8 cellular contexts compared by ENCODE assay signal in the genomic region with DNA sequence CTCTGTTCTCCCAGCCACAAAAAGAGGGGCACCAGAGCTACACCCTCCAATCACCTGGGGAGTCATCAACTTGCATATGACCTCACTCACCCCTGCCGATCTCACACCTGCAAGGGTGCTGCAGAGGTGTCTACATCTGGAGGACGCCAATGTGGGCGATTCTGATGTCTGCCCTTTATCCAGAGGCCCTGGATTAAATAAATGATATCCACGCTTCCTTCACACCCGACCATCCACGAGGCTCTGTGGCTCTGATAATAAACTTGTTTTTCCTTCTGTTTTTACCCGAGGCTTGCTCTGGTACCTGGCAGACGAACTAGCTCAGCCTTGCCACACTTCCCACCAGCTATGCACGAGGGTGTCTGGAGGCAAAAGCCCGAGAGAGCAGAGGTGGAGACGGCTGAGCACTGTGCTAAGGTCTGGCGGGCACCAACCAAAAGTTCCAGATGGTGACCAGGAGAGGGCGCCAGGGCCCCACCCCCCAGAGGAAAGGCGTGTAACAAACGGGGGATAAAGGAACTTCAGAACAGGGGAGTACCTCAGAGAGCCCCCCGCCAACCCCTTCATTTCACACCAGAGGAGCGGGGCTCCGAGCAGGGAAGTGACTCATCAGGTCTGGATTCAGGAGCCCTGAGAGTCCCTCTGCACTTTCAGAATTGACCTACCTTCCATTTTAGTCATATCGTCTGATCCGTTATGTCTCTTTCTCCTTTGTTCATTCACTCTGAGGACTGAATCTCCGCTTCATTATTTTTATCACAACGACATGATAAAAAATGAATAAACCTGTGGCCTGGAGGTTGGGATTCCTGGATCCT. TPM values are rescaled to one million over a fixed set of nuclear protein-coding genes. Genes with fewer than 3 reads are reported as not detected.
DNase-seq lines count a peak whose midpoint lies in the region; ATAC-seq and TF ChIP-seq lines count a peak whose summit lies in the region.

No MANE protein-coding gene starts in this region.

- H3K4me2 ChIP-seq in neural cell (ENCODE audit: low read length), result no peak overlapping the region

- H3K9me2 ChIP-seq in neural cell (ENCODE audit: insufficient read depth, low read length), result no peaks in the 10 kb centered on the region

- TF ChIP-seq RAD21 in neural cell (conservative IDR thresholded peaks at IDR 0.05), result peak; percentile 89

- H3K36me3 ChIP-seq in esophagus muscularis mucosa (no peaks in the 10 kb centered on the region), neural cell (ENCODE audit: insufficient read depth, low read length) (peaks cover 17% of the 10 kb centered on the region)

- TF ChIP-seq CTCF in esophagus muscularis mucosa (IDR thresholded peaks at IDR 0.05) (peak; percentile 32 to 55 (median 39)), neural cell (IDR thresholded peaks at IDR 0.05; ENCODE audit: poor library complexity, severe bottlenecking) (peak; percentile 87)

- H2AFZ ChIP-seq in neural cell (ENCODE audit: low read depth, low read length), result no peak overlapping the region

- H3K4me1 ChIP-seq in esophagus muscularis mucosa, result no peaks in the 10 kb centered on the region

- DNase-seq in NCI-H446 (lab: John Stamatoyannopoulos, UW) (peak; percentile 7 to 51), NCI-H446 treated with DMSO at 0.1 percent for 48 hours (lab: John Stamatoyannopoulos, UW) (no peak), NCI-H69 (lab: John Stamatoyannopoulos, UW) (peak; percentile 58), esophagus muscularis mucosa (ENCODE audit: extremely low spot score) (no peak), ureter (ENCODE audit: low spot score) (no peak)
- DNase-seq in activated CD8-positive, alpha-beta memory T cell treated with anti-CD3 and anti-CD28 coated beads for 1 hour (ENCODE audit: extremely low read depth in 1 of 2, low read depth in 1 of 2), result peak; percentile 6 to 25

- TF ChIP-seq POLR2A in esophagus muscularis mucosa (IDR thresholded peaks at IDR 0.05; ENCODE audit: low read depth), result no peak

- no peaks in the 10 kb centered on the region for H3F3A ChIP-seq in neural cell (ENCODE audit: insufficient read depth, low read length, poor library complexity, severe bottlenecking)

- peak; percentile 78 for ATAC-seq in HG02798 (IDR thresholded peaks at IDR 0.05; ENCODE audit: poor library complexity, unreplicated experiment)

- H3K9ac ChIP-seq in neural cell (ENCODE audit: low read length), result no peak overlapping the region

- 35% methylated on average over 22 of the region's 22 CpGs for WGBS in esophagus muscularis mucosa

- H3K9me3 ChIP-seq in esophagus muscularis mucosa, result no peaks in the 10 kb centered on the region
- H3K9me3 ChIP-seq in neural cell (ENCODE audit: low read length), result no peaks in the 10 kb centered on the region

- no peak overlapping the region for H3K27ac ChIP-seq in esophagus muscularis mucosa (replicated peaks in 1 of 4)
- no peak overlapping the region for H3K27ac ChIP-seq in neural cell (ENCODE audit: low read length)

- no peaks in the 10 kb centered on the region for H4K20me1 ChIP-seq in neural cell (ENCODE audit: insufficient read depth)

- no peak for TF ChIP-seq EP300 in esophagus muscularis mucosa (IDR thresholded peaks at IDR 0.05)
- no peak for TF ChIP-seq EP300 in neural cell (conservative IDR thresholded peaks at IDR 0.05; ENCODE audit: poor library complexity, severe bottlenecking)

- H3K4me3 ChIP-seq in esophagus muscularis mucosa, result no peak overlapping the region
- no peak overlapping the region for H3K4me3 ChIP-seq in neural cell (ENCODE audit: low read length)

- intact Hi-C loops in esophagus muscularis mucosa (cut with DNase I), result no loop called here

- no peaks in the 10 kb centered on the region for H3K79me2 ChIP-seq in neural cell (replicated peaks; ENCODE audit: insufficient read depth, low read length)

- H3K27me3 ChIP-seq in esophagus muscularis mucosa (peaks cover 0 to 36% (median 0%) of the 10 kb centered on the region in 4 donors), neural cell (ENCODE audit: insufficient read depth, low read depth, low read length) (no peaks in the 10 kb centered on the region)

TF ChIP-seq in neural cell, 6 proteins besides CTCF, POLR2A, EP300 and RAD21:
- TF ChIP-seq TAF1 (IDR thresholded peaks at IDR 0.05; ENCODE audit: low read depth), result no peak
- no peak for TF ChIP-seq EZH2 (IDR thresholded peaks at IDR 0.05; ENCODE audit: borderline replicate concordance, insufficient read depth, low read length, poor library complexity, severe bottlenecking)
- TF ChIP-seq MXI1 (conservative IDR thresholded peaks at IDR 0.05; ENCODE audit: poor library complexity, severe bottlenecking), result no peak
- TF ChIP-seq, protein P1, sequence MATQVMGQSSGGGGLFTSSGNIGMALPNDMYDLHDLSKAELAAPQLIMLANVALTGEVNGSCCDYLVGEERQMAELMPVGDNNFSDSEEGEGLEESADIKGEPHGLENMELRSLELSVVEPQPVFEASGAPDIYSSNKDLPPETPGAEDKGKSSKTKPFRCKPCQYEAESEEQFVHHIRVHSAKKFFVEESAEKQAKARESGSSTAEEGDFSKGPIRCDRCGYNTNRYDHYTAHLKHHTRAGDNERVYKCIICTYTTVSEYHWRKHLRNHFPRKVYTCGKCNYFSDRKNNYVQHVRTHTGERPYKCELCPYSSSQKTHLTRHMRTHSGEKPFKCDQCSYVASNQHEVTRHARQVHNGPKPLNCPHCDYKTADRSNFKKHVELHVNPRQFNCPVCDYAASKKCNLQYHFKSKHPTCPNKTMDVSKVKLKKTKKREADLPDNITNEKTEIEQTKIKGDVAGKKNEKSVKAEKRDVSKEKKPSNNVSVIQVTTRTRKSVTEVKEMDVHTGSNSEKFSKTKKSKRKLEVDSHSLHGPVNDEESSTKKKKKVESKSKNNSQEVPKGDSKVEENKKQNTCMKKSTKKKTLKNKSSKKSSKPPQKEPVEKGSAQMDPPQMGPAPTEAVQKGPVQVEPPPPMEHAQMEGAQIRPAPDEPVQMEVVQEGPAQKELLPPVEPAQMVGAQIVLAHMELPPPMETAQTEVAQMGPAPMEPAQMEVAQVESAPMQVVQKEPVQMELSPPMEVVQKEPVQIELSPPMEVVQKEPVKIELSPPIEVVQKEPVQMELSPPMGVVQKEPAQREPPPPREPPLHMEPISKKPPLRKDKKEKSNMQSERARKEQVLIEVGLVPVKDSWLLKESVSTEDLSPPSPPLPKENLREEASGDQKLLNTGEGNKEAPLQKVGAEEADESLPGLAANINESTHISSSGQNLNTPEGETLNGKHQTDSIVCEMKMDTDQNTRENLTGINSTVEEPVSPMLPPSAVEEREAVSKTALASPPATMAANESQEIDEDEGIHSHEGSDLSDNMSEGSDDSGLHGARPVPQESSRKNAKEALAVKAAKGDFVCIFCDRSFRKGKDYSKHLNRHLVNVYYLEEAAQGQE (IDR thresholded peaks at IDR 0.05; ENCODE audit: borderline replicate concordance), result no peak
- no peak for TF ChIP-seq POLR2AphosphoS5 (IDR thresholded peaks at IDR 0.05)
- TF ChIP-seq SMC3 (conservative IDR thresholded peaks at IDR 0.05; ENCODE audit: poor library complexity), result peak; percentile 92
TF ChIP-seq in neural cell: peak in this region for 1.

RNA-seq across cellular contexts. Expression of a gene that starts 13.5 kb away (rescaled TPM):
- 1 to 10 TPM in 2 of 4 donors, under 1 TPM in 2; 0.42 to 3.6 (median 1.4) TPM for total RNA-seq in esophagus muscularis mucosa
- 42.1 and 46.3 TPM in 2 replicates for polyA plus RNA-seq in neural cell
- 90.1 and 114 TPM in 2 replicates for polyA minus RNA-seq in neural cell
- total RNA-seq in ureter, result 2.1 TPM

Comparison
In these comparisons a context has a peak if more than half of its experiments do, and no peak if none do; other contexts are left out.
1. DNase-seq: peak in NCI-H446 (2 of 2), NCI-H69 (single experiment) and activated CD8-positive, alpha-beta memory T cell treated with anti-CD3 and anti-CD28 coated beads for 1 hour (2 of 2); none in NCI-H446 treated with DMSO at 0.1 percent for 48 hours (single experiment), esophagus muscularis mucosa (single experiment) and ureter (single experiment).